In genomic region chr4:26206339-26206738, GRCh38 we compare ENCODE assay signal across 12 cellular contexts.
DNase-seq lines count a peak whose midpoint lies in the region; ATAC-seq and TF ChIP-seq lines count a peak whose summit lies in the region.
"Had no signal": no experiment of that assay in that cellular context is flagged by ENCODE, and none has a peak within 500 bp of the region (broad histone marks: within the 10 kb centered on the region; RNA-seq: fewer than 3 reads in every experiment).

No MANE protein-coding gene starts in this region.

- peaks cover 28% of the 10 kb centered on the region for H3K4me1 Mint-ChIP-seq in WTC11

- peaks cover 17% of the 10 kb centered on the region for H3K27me3 Mint-ChIP-seq in WTC11 (ENCODE audit: low read depth)

- intact Hi-C loops in sciatic nerve (cut with DNase I): no loop called here

- CTCF ChIA-PET in BJ (lab: Yijun Ruan, JAX): interaction anchor here (0.5 to 0.8 kb wide), 2 partner anchors 124 to 799 kb away, joined by 3 read pairs; no protein-coding TSS in a partner anchor
- CTCF ChIA-PET in WTC11 (lab: Charles Lee): no interaction called here

- DNase-seq in BJ (ENCODE audit: low read depth) (peak; percentile 25), WTC11 (ENCODE audit: low spot score) (no peak), fibroblast of villous mesenchyme (ENCODE audit: low read depth) (peak; percentile 53), sciatic nerve (ENCODE audit: low spot score) (peak; percentile 64), DMS79 treated with DMSO at 0.1 percent for 48 hours (lab: John Stamatoyannopoulos, UW) (no peak), NCI-H82 (lab: John Stamatoyannopoulos, UW) (no peak), GOT3 (lab: John Stamatoyannopoulos, UW) (no peak)
- DNase-seq in NK-92 treated with Interleukin-12 subunit alpha and Interleukin-12 subunit beta, amount 100 ng/mL, for 24 hours (lab: John Stamatoyannopoulos, UW): no peak
- DNase-seq: CD4-positive, CD25-positive, alpha-beta regulatory T cell had no signal

- TF ChIP-seq CTCF in BJ (IDR thresholded peaks at IDR 0.05; ENCODE audit: insufficient read depth, low read depth, low read length) (no peak), WTC11 (IDR thresholded peaks at IDR 0.05) (no peak), fibroblast of villous mesenchyme (IDR thresholded peaks at IDR 0.05; ENCODE audit: insufficient read depth, low read depth, low read length) (no peak)

- POLR2A ChIA-PET in BJ (lab: Charles Lee) (no interaction called here), WTC11 (lab: Charles Lee) (no interaction called here)

- no peaks in the 10 kb centered on the region for H3K36me3 ChIP-seq in BJ (ENCODE audit: control insufficient read depth, insufficient read depth, low read length)

- 0 out of 2 replicates have a peak, but pooled peaks cover 5% of the 10 kb centered on the region for H3K9me3 Mint-ChIP-seq in WTC11
- H3K9me3 Mint-ChIP-seq: central memory CD8-positive, alpha-beta T cell had no signal

- H3K27me3 ChIP-seq in BJ (ENCODE audit: control insufficient read depth, insufficient read depth, low read length): no peaks in the 10 kb centered on the region

- no peaks in the 10 kb centered on the region for H3K36me3 Mint-ChIP-seq in WTC11
- H3K36me3 Mint-ChIP-seq: CD4-positive, CD25-positive, alpha-beta regulatory T cell had no signal

- H3K27ac Mint-ChIP-seq in WTC11: peak overlapping the region; percentile 1; the same call in 1 of the 2 replicates
- H3K27ac Mint-ChIP-seq: CD4-positive, CD25-positive, alpha-beta regulatory T cell had no signal

- H3K4me3 ChIP-seq in BJ (ENCODE audit: low read depth, low read length): no peak overlapping the region
- H3K4me3 ChIP-seq in fibroblast of villous mesenchyme (ENCODE audit: low read depth, low read length): no peak overlapping the region
- H3K4me3 ChIP-seq: GM12878, K562 had no signal

- no peak overlapping the region for H3K4me3 Mint-ChIP-seq in WTC11
- H3K4me3 Mint-ChIP-seq: CD4-positive, CD25-positive, alpha-beta regulatory T cell; central memory CD8-positive, alpha-beta T cell had no signal

- ATAC-seq in WTC11: no peak
- ATAC-seq in sciatic nerve: peak; percentile 95
- ATAC-seq: GM12878, K562 had no signal

TF ChIP-seq in WTC11, 78 proteins besides CTCF, POLR2A, EP300 and RAD21:
- TF ChIP-seq MAX (CRISPR knock-in tag; IDR thresholded peaks at IDR 0.05) (no peak), SP1 (CRISPR knock-in tag; conservative IDR thresholded peaks at IDR 0.05) (no peak), OVOL2 (CRISPR knock-in tag; IDR thresholded peaks at IDR 0.05; ENCODE audit: borderline replicate concordance) (no peak), TP53 (CRISPR knock-in tag; IDR thresholded peaks at IDR 0.05) (no peak), FOXP1 (CRISPR knock-in tag; IDR thresholded peaks at IDR 0.05; ENCODE audit: borderline replicate concordance) (no peak)

Comparison
In these comparisons a context has a peak if more than half of its experiments do, and no peak if none do; other contexts are left out.
1. DNase-seq: peak in BJ (single experiment), fibroblast of villous mesenchyme (single experiment) and sciatic nerve (single experiment); none in WTC11 (single experiment), DMS79 treated with DMSO at 0.1 percent for 48 hours (single experiment), NCI-H82 (single experiment), NK-92 treated with Interleukin-12 subunit alpha and Interleukin-12 subunit beta, amount 100 ng/mL, for 24 hours (single experiment) and GOT3 (single experiment).